9 cellular contexts compared by ENCODE assay signal in the genomic region with DNA sequence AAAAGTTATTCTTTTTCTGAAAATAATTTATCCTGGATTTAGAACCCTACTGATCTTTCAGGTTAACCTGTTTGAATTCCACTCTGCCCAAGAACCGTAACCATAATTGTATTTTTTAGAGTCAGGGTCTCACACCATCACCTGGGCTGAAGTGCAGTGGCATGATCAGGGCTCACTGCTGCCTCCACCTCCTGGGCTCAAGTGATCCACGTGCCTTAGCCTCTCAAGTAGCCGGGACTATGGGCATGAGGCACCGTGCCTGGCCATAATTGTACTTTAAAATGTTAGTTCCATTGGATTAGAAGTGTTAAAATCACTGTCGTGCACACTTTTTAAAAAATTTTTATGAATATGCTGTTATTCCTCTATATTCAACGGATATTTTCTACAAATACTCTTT. TPM values are rescaled to one million over a fixed set of nuclear protein-coding genes. Genes with fewer than 3 reads are reported as not detected.
DNase-seq lines count a peak whose midpoint lies in the region; ATAC-seq, FAIRE-seq and TF ChIP-seq lines count a peak whose summit lies in the region.
"Had no signal": no experiment of that assay in that cellular context is flagged by ENCODE, and none has a peak within 500 bp of the region (broad histone marks: within the 10 kb centered on the region; RNA-seq: fewer than 3 reads in every experiment).

No MANE protein-coding gene starts in this region.

- TF ChIP-seq CTCF in 22Rv1 (IDR thresholded peaks at IDR 0.05), result no peak
- no peak for TF ChIP-seq CTCF in HFF-Myc (IDR thresholded peaks at IDR 0.05; ENCODE audit: low read depth, low read length, missing control alignments)
- no peak for TF ChIP-seq CTCF in astrocyte of the cerebellum (IDR thresholded peaks at IDR 0.05; ENCODE audit: low read depth, low read length, missing control alignments)
- no peak for TF ChIP-seq CTCF in mucosa of descending colon (IDR thresholded peaks at IDR 0.05)

- ATAC-seq in mucosa of descending colon (no peak), HG02870 (IDR thresholded peaks at IDR 0.05; ENCODE audit: unreplicated experiment) (no peak), HG03196 (IDR thresholded peaks at IDR 0.05; ENCODE audit: unreplicated experiment) (no peak)

- no peak for FAIRE-seq in frontal cortex (lab: Jason Lieb, UNC)

- peak overlapping the region; percentile 69 for H3K27ac ChIP-seq in 22Rv1

- H3K36me3 ChIP-seq in mucosa of descending colon (ENCODE audit: low read depth), result no peaks in the 10 kb centered on the region

- H3K9me3 ChIP-seq in mucosa of descending colon, result no peaks in the 10 kb centered on the region

- no peak for DNase-seq in HFF-Myc (ENCODE audit: extremely low read depth, low read depth)
- DNase-seq in astrocyte of the cerebellum (ENCODE audit: low read depth), result no peak
- DNase-seq in mucosa of descending colon, result peak in 2 of 3 donors; percentile 23 to 37
- no peak for DNase-seq in stimulated activated CD4-positive, alpha-beta T cell treated with anti-CD3 and anti-CD28 coated beads, Interleukin-2, amount 100 ng/mL, for 48 hours
- DNase-seq in frontal cortex (ENCODE audit: low spot score in 2 of 2), result no peak
- DNase-seq: NCI-H2171 treated with DMSO at 0.1 percent for 48 hours had no signal

- H3K4me3 ChIP-seq in HFF-Myc (replicated peaks; ENCODE audit: low read depth, low read length) (peak overlapping the region; percentile 81), astrocyte of the cerebellum (ENCODE audit: low read depth, low read length) (peak overlapping the region; percentile 95), mucosa of descending colon (no peak overlapping the region)

- in situ Hi-C loops in astrocyte of the cerebellum (cut with HindIII; ENCODE audit: low sequenced_read_pairs), result no loop called here

- intact Hi-C loops in mucosa of descending colon (cut with DNase I, micrococcal nuclease), result no loop called here

- H3K4me1 ChIP-seq in mucosa of descending colon (ENCODE audit: low read depth), result peaks cover 23% of the 10 kb centered on the region

RNA-seq across cellular contexts. Expression of a gene that starts 1.0 kb away (rescaled TPM):
- total RNA-seq in mucosa of descending colon (10 to 100 TPM; 34.4 to 42.0 (median 37.5) TPM), frontal cortex (6.1 TPM)

Comparison
In these comparisons a context has a peak if more than half of its experiments do, and no peak if none do; other contexts are left out.
1. DNase-seq: peak in mucosa of descending colon (2 of 3); none in HFF-Myc (single experiment), astrocyte of the cerebellum (single experiment), stimulated activated CD4-positive, alpha-beta T cell treated with anti-CD3 and anti-CD28 coated beads, Interleukin-2, amount 100 ng/mL, for 48 hours (0 of 2) and frontal cortex (0 of 2).